Comparison of ENCODE assay signal across 13 cellular contexts in the genomic region with DNA sequence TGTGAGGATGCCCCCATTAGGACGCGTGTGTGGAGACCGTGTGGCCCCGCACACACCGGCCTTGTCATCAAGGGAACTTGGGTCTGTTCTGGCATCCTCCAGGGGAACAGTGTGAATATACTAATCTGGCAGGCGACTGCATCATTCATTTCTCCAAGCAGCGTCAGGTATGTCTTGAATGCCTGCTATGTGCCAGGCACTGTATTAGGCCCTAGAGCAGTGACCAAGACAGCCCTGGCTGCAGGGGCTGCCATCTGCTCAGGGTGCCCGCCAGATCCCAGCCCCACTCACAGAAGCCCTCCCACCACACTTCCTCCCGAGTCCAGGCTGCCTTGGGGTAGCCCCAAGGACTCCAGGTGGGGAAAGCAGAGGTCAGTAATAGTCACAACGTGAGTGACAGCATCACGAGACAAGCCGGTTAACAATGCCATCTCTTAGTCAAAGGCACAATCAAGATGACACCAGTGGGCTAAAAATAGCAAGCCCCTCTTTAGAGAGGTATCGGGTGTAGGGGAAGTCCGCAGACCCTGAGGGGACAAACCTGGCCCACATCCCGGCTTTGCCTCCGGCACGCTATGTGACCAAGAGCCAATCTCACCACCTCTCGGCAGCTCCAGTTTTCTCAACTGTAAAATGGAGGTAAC. TPM values are rescaled to one million over a fixed set of nuclear protein-coding genes. Genes with fewer than 3 reads are reported as not detected.
DNase-seq lines count a peak whose midpoint lies in the region; ATAC-seq and TF ChIP-seq lines count a peak whose summit lies in the region.
"Had no signal": no experiment of that assay in that cellular context is flagged by ENCODE, and none has a peak within 500 bp of the region (broad histone marks: within the 10 kb centered on the region; RNA-seq: fewer than 3 reads in every experiment).

No MANE protein-coding gene starts in this region.

- peaks cover 66% of the 10 kb centered on the region for H3K4me1 Mint-ChIP-seq in CD8-positive, alpha-beta T cell (ENCODE audit: low read depth)
- peaks cover 77% of the 10 kb centered on the region for H3K4me1 Mint-ChIP-seq in activated CD8-positive, alpha-beta T cell treated with anti-CD3 and anti-CD28 coated beads, Interleukin-2, amount 10 ng/mL, durations not matched to agents 7 days and 5 days (ENCODE audit: low read depth)

- intact Hi-C loops in CD8-positive, alpha-beta T cell (cut with DNase I, micrococcal nuclease) = loop anchor here in 1 of 2 experiments (1.0 kb wide), 1 partner anchor 8 kb away; the partner anchor contains the start of gene LAPTM5

- no peaks in the 10 kb centered on the region for H3K36me3 Mint-ChIP-seq in CD8-positive, alpha-beta T cell
- no peaks in the 10 kb centered on the region for H3K36me3 Mint-ChIP-seq in activated CD8-positive, alpha-beta T cell treated with anti-CD3 and anti-CD28 coated beads, Interleukin-2, amount 10 ng/mL, durations not matched to agents 7 days and 5 days (ENCODE audit: low read depth)

- no peaks in the 10 kb centered on the region for H3K27me3 Mint-ChIP-seq in CD8-positive, alpha-beta T cell (ENCODE audit: low read depth)
- H3K27me3 Mint-ChIP-seq in activated CD8-positive, alpha-beta T cell treated with anti-CD3 and anti-CD28 coated beads, Interleukin-2, amount 10 ng/mL, durations not matched to agents 7 days and 5 days (ENCODE audit: low read depth) = no peaks in the 10 kb centered on the region

- H3K36me3 ChIP-seq in CD8-positive, alpha-beta T cell (ENCODE audit: insufficient read depth, low read length) = no peaks in the 10 kb centered on the region
- no peaks in the 10 kb centered on the region for H3K36me3 ChIP-seq in WERI-Rb-1
- H3K36me3 ChIP-seq: prostate gland had no signal

- H3K4me3 Mint-ChIP-seq in CD8-positive, alpha-beta T cell = no peak overlapping the region
- no peak overlapping the region for H3K4me3 Mint-ChIP-seq in activated CD8-positive, alpha-beta T cell treated with anti-CD3 and anti-CD28 coated beads, Interleukin-2, amount 10 ng/mL, durations not matched to agents 7 days and 5 days

- H3K27ac Mint-ChIP-seq in CD8-positive, alpha-beta T cell = peak overlapping the region; percentile 81
- peak overlapping the region; percentile 80 for H3K27ac Mint-ChIP-seq in activated CD8-positive, alpha-beta T cell treated with anti-CD3 and anti-CD28 coated beads, Interleukin-2, amount 10 ng/mL, durations not matched to agents 7 days and 5 days

- peaks cover 48% of the 10 kb centered on the region for H3K4me1 ChIP-seq in CD8-positive, alpha-beta T cell (ENCODE audit: insufficient read depth, low read length)
- H3K4me1 ChIP-seq: prostate gland had no signal

- POLR2A ChIA-PET in CD8-positive, alpha-beta T cell (lab: Charles Lee) = interaction anchor here (0.8 to 14.7 kb wide), 7 partner anchors 8 to 46 kb away, joined by 3 to 326 read pairs (median 4); no protein-coding TSS in a partner anchor
- POLR2A ChIA-PET in activated CD8-positive, alpha-beta T cell treated with anti-CD3 and anti-CD28 coated beads, Interleukin-2, amount 10 ng/mL, durations not matched to agents 7 days and 5 days (lab: Charles Lee) = interaction anchor here (1.2 to 14.0 kb wide), 2 partner anchors 8 to 17 kb away, joined by 12 to 290 read pairs; partner anchors contain the start of gene LAPTM5
- POLR2A ChIA-PET in RWPE1 (lab: Yijun Ruan, JAX; ENCODE audit: low non-redundant PET) = no interaction called here

- H3K9me3 ChIP-seq in CD8-positive, alpha-beta T cell (ENCODE audit: low read length) = no peaks in the 10 kb centered on the region
- no peaks in the 10 kb centered on the region for H3K9me3 ChIP-seq in WERI-Rb-1 (ENCODE audit: severe bottlenecking)
- H3K9me3 ChIP-seq: prostate gland had no signal

- no peak for TF ChIP-seq CTCF in CD8-positive, alpha-beta T cell (IDR thresholded peaks at IDR 0.05)
- TF ChIP-seq CTCF in foreskin fibroblast (IDR thresholded peaks at IDR 0.05; ENCODE audit: low read depth, low read length) (no peak), WERI-Rb-1 (IDR thresholded peaks at IDR 0.05; ENCODE audit: low read depth, low read length) (no peak), RWPE1 (conservative IDR thresholded peaks at IDR 0.05; ENCODE audit: low read depth) (no peak)

- no peaks in the 10 kb centered on the region for H3K27me3 ChIP-seq in CD8-positive, alpha-beta T cell (ENCODE audit: insufficient read depth, low read length)
- H3K27me3 ChIP-seq in WERI-Rb-1 (ENCODE audit: insufficient read depth, low read depth, severe bottlenecking) = no peaks in the 10 kb centered on the region
- H3K27me3 ChIP-seq: dorsolateral prefrontal cortex had no signal

- CTCF ChIA-PET in CD8-positive, alpha-beta T cell (lab: Charles Lee) = interaction anchor here (1.0 to 27.7 kb wide), 6 partner anchors 9 to 45 kb away, joined by 3 to 338 read pairs (median 6); partner anchors contain the start of gene MATN1
- CTCF ChIA-PET in activated CD8-positive, alpha-beta T cell treated with anti-CD3 and anti-CD28 coated beads, Interleukin-2, amount 10 ng/mL, durations not matched to agents 7 days and 5 days (lab: Charles Lee) = interaction anchor here (2.5 to 17.9 kb wide), 3 partner anchors 14 to 42 kb away, joined by 14 to 242 read pairs (median 139); partner anchors contain the start of gene MATN1
- CTCF ChIA-PET in RWPE1 (lab: Yijun Ruan, JAX) = interaction anchor here (0.7 kb wide), 1 partner anchor 14 kb away, joined by 3 read pairs; no protein-coding TSS in a partner anchor

- no peak for ATAC-seq in CD8-positive, alpha-beta T cell
- peak; percentile 41 for ATAC-seq in GM18858 (IDR thresholded peaks at IDR 0.05; ENCODE audit: unreplicated experiment)
- ATAC-seq in HG02938 (IDR thresholded peaks at IDR 0.05; ENCODE audit: unreplicated experiment) = peak; percentile 55
- no peak for ATAC-seq in activated CD8-positive, alpha-beta T cell treated with anti-CD3 and anti-CD28 coated beads, Interleukin-2, amount 10 ng/mL, durations not matched to agents 7 days and 5 days
- ATAC-seq: Panc1 had no signal

- no peak overlapping the region for H3K27ac ChIP-seq in CD8-positive, alpha-beta T cell (ENCODE audit: low read depth, low read length)
- no peak overlapping the region for H3K27ac ChIP-seq in WERI-Rb-1
- H3K27ac ChIP-seq in RWPE1 = no peak overlapping the region
- H3K27ac ChIP-seq: prostate gland had no signal

- no peaks in the 10 kb centered on the region for H3K9me3 Mint-ChIP-seq in CD8-positive, alpha-beta T cell
- no peaks in the 10 kb centered on the region for H3K9me3 Mint-ChIP-seq in activated CD8-positive, alpha-beta T cell treated with anti-CD3 and anti-CD28 coated beads, Interleukin-2, amount 10 ng/mL, durations not matched to agents 7 days and 5 days (ENCODE audit: insufficient read depth)

- no peak overlapping the region for H3K4me3 ChIP-seq in CD8-positive, alpha-beta T cell (ENCODE audit: low read depth, low read length)
- H3K4me3 ChIP-seq in foreskin fibroblast (ENCODE audit: low read depth in 1 of 2, low read length in 2 of 2) (no peak overlapping the region), WERI-Rb-1 (ENCODE audit: low read depth, low read length) (no peak overlapping the region)
- H3K4me3 ChIP-seq: dorsolateral prefrontal cortex, prostate gland had no signal

- no peak for DNase-seq in CD8-positive, alpha-beta T cell
- no peak for DNase-seq in activated CD8-positive, alpha-beta T cell treated with anti-CD3 and anti-CD28 coated beads, Interleukin-2, amount 10 ng/mL, durations not matched to agents 7 days and 5 days
- DNase-seq in foreskin fibroblast = no peak
- no peak for DNase-seq in WERI-Rb-1
- DNase-seq in RWPE1 (ENCODE audit: low spot score) = no peak
- DNase-seq in HPDE6-E6E7 (ENCODE audit: extremely low spot score) = no peak
- DNase-seq: DMS79, dorsolateral prefrontal cortex, GOT3 had no signal

RNA-seq across cellular contexts. Expression of gene LAPTM5, which starts 7.5 kb away (rescaled TPM):
- total RNA-seq in CD8-positive, alpha-beta T cell = 100 to 1,000 TPM; 629 to 653 TPM
- 100 to 1,000 TPM; 407 to 413 TPM for total RNA-seq in activated CD8-positive, alpha-beta T cell treated with anti-CD3 and anti-CD28 coated beads, Interleukin-2, amount 10 ng/mL, durations not matched to agents 7 days and 5 days

RNA-seq across cellular contexts. Expression of gene MATN1, which starts 41.7 kb away (rescaled TPM):
- 1 to 10 TPM; 6.6 to 7.4 TPM for total RNA-seq in CD8-positive, alpha-beta T cell
- total RNA-seq in activated CD8-positive, alpha-beta T cell treated with anti-CD3 and anti-CD28 coated beads, Interleukin-2, amount 10 ng/mL, durations not matched to agents 7 days and 5 days = not detected

Comparison
In these comparisons a context has a peak if more than half of its experiments do, and no peak if none do; other contexts are left out.
1. ATAC-seq: peak in GM18858 (single experiment) and HG02938 (single experiment); none in CD8-positive, alpha-beta T cell (single experiment) and activated CD8-positive, alpha-beta T cell treated with anti-CD3 and anti-CD28 coated beads, Interleukin-2, amount 10 ng/mL, durations not matched to agents 7 days and 5 days (single experiment).
2. RNA of gene MATN1, which starts 41.7 kb away (total RNA-seq): 6.6 to 7.4 TPM in CD8-positive, alpha-beta T cell; not detected in activated CD8-positive, alpha-beta T cell treated with anti-CD3 and anti-CD28 coated beads, Interleukin-2, amount 10 ng/mL, durations not matched to agents 7 days and 5 days; every median in the first group is over 4 times any median in the second.